Comparison of ENCODE assay signal across 13 cellular contexts in genomic region chr14:99427632-99428315, GRCh38. TPM values are rescaled to one million over a fixed set of nuclear protein-coding genes. Genes with fewer than 3 reads are reported as not detected.
A peak's percentile ranks its signal among the peaks of the same experiment; 100 is the strongest.
DNase-seq lines count a peak whose midpoint lies in the region; ATAC-seq, FAIRE-seq and TF ChIP-seq lines count a peak whose summit lies in the region.
"Had no signal": no experiment of that assay in that cellular context is flagged by ENCODE, and none has a peak within 500 bp of the region (broad histone marks: within the 10 kb centered on the region; RNA-seq: fewer than 3 reads in every experiment).

No MANE protein-coding gene starts in this region.

- no peak overlapping the region for H3K4me3 Mint-ChIP-seq in CD4-positive, alpha-beta memory T cell

- no peaks in the 10 kb centered on the region for H3K9me3 ChIP-seq in CD4-positive, alpha-beta memory T cell (ENCODE audit: control insufficient read depth in 1 of 2, low read length in 2 of 2)
- H3K9me3 ChIP-seq in esophagus muscularis mucosa (peaks cover 0 to 7% (median 0%) of the 10 kb centered on the region in 4 donors), heart left ventricle (peaks cover 0 to 11% (median 0%) of the 10 kb centered on the region in 12 donors)

- no peak overlapping the region for H3K56ac ChIP-seq in mesendoderm (ENCODE audit: low read length)

- H3K79me2 ChIP-seq in mesendoderm (ENCODE audit: control insufficient read depth, insufficient read depth, low read length) = no peaks in the 10 kb centered on the region

- H2AK5ac ChIP-seq in mesendoderm (ENCODE audit: low read length) = no peak overlapping the region

- H2BK120ac ChIP-seq in mesendoderm (ENCODE audit: low read depth, low read length) = no peak overlapping the region

- FAIRE-seq in HTR-8/SVneo (lab: Jason Lieb, UNC) (peak; percentile 98), bronchial epithelial cell (lab: Jason Lieb, UNC) (peak; percentile 76)

- no peak overlapping the region for H3K4me2 ChIP-seq in mesendoderm (ENCODE audit: low read length)

- POLR2A ChIA-PET in CD4-positive, alpha-beta memory T cell (lab: Charles Lee; ENCODE audit: partially characterized antibody) = interaction anchor here (0.8 kb wide), 1 partner anchor 53 kb away, joined by 3 read pairs; the partner anchor contains the start of gene SETD3

- peaks cover 12% of the 10 kb centered on the region for H3K36me3 ChIP-seq in CD4-positive, alpha-beta memory T cell (ENCODE audit: insufficient read depth, low read length)
- H3K36me3 ChIP-seq in bronchial epithelial cell (ENCODE audit: control insufficient read depth, insufficient read depth, low read length) (peaks cover 16% of the 10 kb centered on the region), mesendoderm (ENCODE audit: control insufficient read depth, insufficient read depth, low read length) (no peaks in the 10 kb centered on the region), esophagus muscularis mucosa (peaks cover 0 to 59% (median 35%) of the 10 kb centered on the region in 4 donors), heart left ventricle (peaks cover 0 to 68% (median 38%) of the 10 kb centered on the region in 9 donors)

- TF ChIP-seq EP300 in esophagus muscularis mucosa (IDR thresholded peaks at IDR 0.05) = no peak

- TF ChIP-seq CTCF in bronchial epithelial cell (IDR thresholded peaks at IDR 0.05; ENCODE audit: insufficient read depth, low read length, severe bottlenecking) (no peak), esophagus muscularis mucosa (IDR thresholded peaks at IDR 0.05) (no peak), heart left ventricle (IDR thresholded peaks at IDR 0.05) (no peak)

- intact Hi-C loops in CD4-positive, alpha-beta memory T cell (cut with micrococcal nuclease) = no loop called here
- intact Hi-C loops in esophagus muscularis mucosa (cut with DNase I) = no loop called here
- intact Hi-C loops in heart left ventricle (cut with DNase I) = no loop called here

- no peak overlapping the region for H2BK5ac ChIP-seq in mesendoderm (ENCODE audit: low read length)

- peaks cover 2 to 11% (median 6%) of the 10 kb centered on the region in 8 donors for H3K9me3 Mint-ChIP-seq in CD4-positive, alpha-beta memory T cell

- H3K4me3 ChIP-seq in CD4-positive, alpha-beta memory T cell (ENCODE audit: low read length in 2 of 2) = no peak overlapping the region
- H3K4me3 ChIP-seq in bronchial epithelial cell (ENCODE audit: low read depth, low read length) (no peak overlapping the region), mesendoderm (ENCODE audit: low read length) (no peak overlapping the region), esophagus muscularis mucosa (no peak overlapping the region), heart left ventricle (no peak overlapping the region)
- H3K4me3 ChIP-seq: heart right ventricle, lung had no signal

- no peaks in the 10 kb centered on the region for H3K4me1 ChIP-seq in CD4-positive, alpha-beta memory T cell (ENCODE audit: insufficient read depth, low read length)
- H3K4me1 ChIP-seq in mesendoderm (ENCODE audit: control insufficient read depth, low read depth, low read length) = peaks cover 11% of the 10 kb centered on the region
- H3K4me1 ChIP-seq in esophagus muscularis mucosa = peaks cover 15 to 28% (median 22%) of the 10 kb centered on the region in 4 donors
- peaks cover 0 to 38% (median 19%) of the 10 kb centered on the region in 12 donors for H3K4me1 ChIP-seq in heart left ventricle

- no peaks in the 10 kb centered on the region for H3K27me3 ChIP-seq in CD4-positive, alpha-beta memory T cell (ENCODE audit: insufficient read depth, low read length)
- H3K27me3 ChIP-seq in bronchial epithelial cell (ENCODE audit: control insufficient read depth, insufficient read depth, low read length) (no peaks in the 10 kb centered on the region), mesendoderm (ENCODE audit: insufficient read depth, low read length, poor library complexity) (no peaks in the 10 kb centered on the region), esophagus muscularis mucosa (no peaks in the 10 kb centered on the region), heart left ventricle (no peaks in the 10 kb centered on the region)
- H3K27me3 ChIP-seq: heart right ventricle had no signal

- CTCF ChIA-PET in CD4-positive, alpha-beta memory T cell (lab: Charles Lee; ENCODE audit: partially characterized antibody) = interaction anchor here (1.2 to 3.9 kb wide), 2 partner anchors 10 to 12 kb away, joined by 4 to 18 read pairs; no protein-coding TSS in a partner anchor

- ATAC-seq in HG03175 (IDR thresholded peaks at IDR 0.05; ENCODE audit: unreplicated experiment) = no peak
- ATAC-seq in heart left ventricle = no peak
- ATAC-seq: heart right ventricle, Right ventricle myocardium inferior had no signal

- H3K79me1 ChIP-seq in mesendoderm (ENCODE audit: low read length) = peaks cover 15% of the 10 kb centered on the region

- H3K23ac ChIP-seq in mesendoderm (ENCODE audit: low read length) = no peak overlapping the region

- no peak overlapping the region for H3K9ac ChIP-seq in mesendoderm (ENCODE audit: low read length)

- DNase-seq in CD4-positive, alpha-beta memory T cell = no peak
- DNase-seq in HTR-8/SVneo (ENCODE audit: insufficient read length, low spot score) (peak; percentile 94), bronchial epithelial cell (ENCODE audit: low read depth) (no peak), mesendoderm (peak; percentile 76), esophagus muscularis mucosa (ENCODE audit: extremely low spot score) (no peak), heart left ventricle (no peak), germinal center (ENCODE audit: low spot score) (no peak)
- DNase-seq: effector CD4-positive, alpha-beta T cell; heart right ventricle; stimulated activated CD4-positive, alpha-beta T cell treated with anti-CD3 and anti-CD28 coated beads, Interleukin-2, amount 100 ng/mL, for 24 hours had no signal

- H3K27ac ChIP-seq in CD4-positive, alpha-beta memory T cell (ENCODE audit: low read depth, low read length) = no peak overlapping the region
- H3K27ac ChIP-seq in mesendoderm (ENCODE audit: low read depth, low read length) = no peak overlapping the region
- no peak overlapping the region for H3K27ac ChIP-seq in esophagus muscularis mucosa (replicated peaks in 1 of 4)
- H3K27ac ChIP-seq in heart left ventricle = no peak overlapping the region
- H3K27ac ChIP-seq: heart right ventricle had no signal

- H3K27ac Mint-ChIP-seq in CD4-positive, alpha-beta memory T cell = peak overlapping the region in 4 of 7 donors; percentile 4 to 58 (median 12)

- H4K5ac ChIP-seq in mesendoderm (ENCODE audit: low read length) = no peak overlapping the region

- peaks cover 58 to 63% of the 10 kb centered on the region in 2 donors for H3K36me3 Mint-ChIP-seq in CD4-positive, alpha-beta memory T cell

- peaks cover 14 to 23% (median 17%) of the 10 kb centered on the region in 4 donors for H3K4me1 Mint-ChIP-seq in CD4-positive, alpha-beta memory T cell

- H3K27me3 Mint-ChIP-seq in CD4-positive, alpha-beta memory T cell = no peaks in the 10 kb centered on the region

- no peak for TF ChIP-seq POLR2A in esophagus muscularis mucosa (IDR thresholded peaks at IDR 0.05; ENCODE audit: low read depth)
- no peak for TF ChIP-seq POLR2A in heart left ventricle (IDR thresholded peaks at IDR 0.05)

- H4K8ac ChIP-seq in mesendoderm (ENCODE audit: low read depth, low read length) = no peak overlapping the region

- no peak overlapping the region for H3K4ac ChIP-seq in mesendoderm (ENCODE audit: low read depth, low read length)

- no peak overlapping the region for H3K18ac ChIP-seq in mesendoderm (ENCODE audit: low read length)

- WGBS in mesendoderm (ENCODE audit: extremely low coverage, insufficient coverage, low lambda C conversion rate) = no CpG with 5 or more reads among the region's 11 CpGs
- 77% methylated on average over 11 of the region's 11 CpGs for WGBS in esophagus muscularis mucosa
- 77 to 80% (median 78%) methylated on average over 11 of the region's 11 CpGs for WGBS in heart left ventricle, 4 donors

- no peak overlapping the region for H2BK15ac ChIP-seq in mesendoderm (replicated peaks; ENCODE audit: low read depth)

RNA-seq across cellular contexts. Expression of gene SETD3, which starts 52.9 kb away (rescaled TPM):
- total RNA-seq in CD4-positive, alpha-beta memory T cell = 10 to 100 TPM; 62.1 to 66.9 TPM
- polyA plus RNA-seq in CD4-positive, alpha-beta memory T cell = 10 to 100 TPM; 37.4 to 49.4 TPM
- total RNA-seq in bronchial epithelial cell (54.9 and 66.6 TPM in 2 replicates), esophagus muscularis mucosa (100 to 1,000 TPM; 135 to 170 (median 148) TPM), heart left ventricle (100 to 1,000 TPM in 4 of 9 donors, 10 to 100 TPM in 5; 80.1 to 130 (median 99.4) TPM)
- 50.4 TPM for polyA plus RNA-seq in mesendoderm (2013, experiment 1 of 2)
- 51.1 TPM for polyA plus RNA-seq in mesendoderm (2013, experiment 2 of 2)
- polyA plus RNA-seq in heart left ventricle = 10 to 100 TPM; 49.7 to 81.7 TPM

RNA-seq across cellular contexts. Expression of gene CCNK, which starts 53.4 kb away (rescaled TPM):
- 10 to 100 TPM; 77.1 to 83.4 TPM for total RNA-seq in CD4-positive, alpha-beta memory T cell
- polyA plus RNA-seq in CD4-positive, alpha-beta memory T cell = 10 to 100 TPM in 1 of 2 donors, 1 to 10 TPM in 1; 7.0 to 20.2 TPM
- total RNA-seq in bronchial epithelial cell (18.4 and 43.3 TPM in 2 replicates), esophagus muscularis mucosa (10 to 100 TPM; 10.4 to 21.2 (median 16.5) TPM), heart left ventricle (10 to 100 TPM; 11.8 to 35.3 (median 30.2) TPM)
- polyA plus RNA-seq in mesendoderm (2013, experiment 1 of 2) = 69.4 TPM
- polyA plus RNA-seq in mesendoderm (2013, experiment 2 of 2) = 69.2 TPM
- polyA plus RNA-seq in heart left ventricle = 10 to 100 TPM in 1 of 2 donors, 1 to 10 TPM in 1; 9.1 to 20.6 TPM

Comparison
In these comparisons a context has a peak if more than half of its experiments do, and no peak if none do; other contexts are left out.
1. DNase-seq: peak in HTR-8/SVneo (single experiment) and mesendoderm (single experiment); none in CD4-positive, alpha-beta memory T cell (0 of 5), bronchial epithelial cell (single experiment), esophagus muscularis mucosa (single experiment), heart left ventricle (0 of 5) and germinal center (single experiment).